In genomic region chr17:28071891-28072606, GRCh38 we compare ENCODE assay signal across 21 cellular contexts. TPM values are rescaled to one million over a fixed set of nuclear protein-coding genes. Genes with fewer than 3 reads are reported as not detected.
DNase-seq lines count a peak whose midpoint lies in the region; ATAC-seq, FAIRE-seq and TF ChIP-seq lines count a peak whose summit lies in the region.
"Had no signal": no experiment of that assay in that cellular context is flagged by ENCODE, and none has a peak within 500 bp of the region (broad histone marks: within the 10 kb centered on the region; RNA-seq: fewer than 3 reads in every experiment).

No MANE protein-coding gene starts in this region.

- peak overlapping the region in 2 of 4 donors; percentile 59 to 66 for H3K4me3 Mint-ChIP-seq in CD4-positive, CD25-positive, alpha-beta regulatory T cell
- H3K4me3 Mint-ChIP-seq in T-helper 17 cell (peak overlapping the region; percentile 19), progenitor cell of endocrine pancreas (ENCODE audit: low read depth) (no peak overlapping the region)
- H3K4me3 Mint-ChIP-seq: stimulated activated naive CD8-positive, alpha-beta T cell treated with anti-CD3 and anti-CD28 coated beads, Interleukin-15, Interleukin-2, amounts not matched to agents 100 ng/mL and 50 ng/mL, for 24 hours had no signal

- ATAC-seq in CD4-positive, CD25-positive, alpha-beta regulatory T cell (ENCODE audit: low read depth in 2 of 2): peak in 1 of 2 donors; percentile 60
- ATAC-seq in T-helper 17 cell: peak; percentile 85
- ATAC-seq in GM19467 (IDR thresholded peaks at IDR 0.05; ENCODE audit: unreplicated experiment): no peak

- H3K4me1 ChIP-seq in CD4-positive, CD25-positive, alpha-beta regulatory T cell (ENCODE audit: control insufficient read depth, insufficient read depth, low read length, poor library complexity, severe bottlenecking): peaks cover 20% of the 10 kb centered on the region
- H3K4me1 ChIP-seq: BE2C, vagina had no signal

- H3K36me3 ChIP-seq in CD4-positive, CD25-positive, alpha-beta regulatory T cell (ENCODE audit: control insufficient read depth, insufficient read depth, low read length): peaks cover 2% of the 10 kb centered on the region
- H3K36me3 ChIP-seq: BE2C, vagina had no signal

- H3K27me3 Mint-ChIP-seq in CD4-positive, CD25-positive, alpha-beta regulatory T cell: peaks cover 5% of the 10 kb centered on the region
- no peaks in the 10 kb centered on the region for H3K27me3 Mint-ChIP-seq in T-helper 17 cell
- no peaks in the 10 kb centered on the region for H3K27me3 Mint-ChIP-seq in progenitor cell of endocrine pancreas
- H3K27me3 Mint-ChIP-seq: stimulated activated naive CD8-positive, alpha-beta T cell treated with anti-CD3 and anti-CD28 coated beads, Interleukin-15, Interleukin-2, amounts not matched to agents 100 ng/mL and 50 ng/mL, for 24 hours had no signal

- peaks cover 27 to 68% (median 43%) of the 10 kb centered on the region in 4 donors for H3K4me1 Mint-ChIP-seq in CD4-positive, CD25-positive, alpha-beta regulatory T cell
- H3K4me1 Mint-ChIP-seq in T-helper 17 cell (peaks cover 23% of the 10 kb centered on the region), progenitor cell of endocrine pancreas (ENCODE audit: low read depth) (peaks cover 17% of the 10 kb centered on the region)

- H3K36me3 Mint-ChIP-seq in CD4-positive, CD25-positive, alpha-beta regulatory T cell: peaks cover 23% of the 10 kb centered on the region
- H3K36me3 Mint-ChIP-seq in T-helper 17 cell (ENCODE audit: low read depth) (peaks cover 2% of the 10 kb centered on the region), progenitor cell of endocrine pancreas (ENCODE audit: insufficient read depth) (peaks cover 30% of the 10 kb centered on the region)

- no peak overlapping the region for H3K27ac ChIP-seq in CD4-positive, CD25-positive, alpha-beta regulatory T cell (ENCODE audit: insufficient read depth, low read length, poor library complexity, severe bottlenecking)
- H3K27ac ChIP-seq: HL-60, parathyroid adenoma, SK-N-MC, vagina had no signal

- peak in 2 of 3 donors; percentile 27 to 57 for DNase-seq in CD4-positive, CD25-positive, alpha-beta regulatory T cell
- no peak for DNase-seq in GM12891 (ENCODE audit: insufficient read length, low spot score)
- DNase-seq in T-helper 17 cell: no peak
- DNase-seq in fibroblast of villous mesenchyme (ENCODE audit: low read depth): peak; percentile 44
- no peak for DNase-seq in stimulated activated CD4-positive, alpha-beta T cell treated with anti-CD3 and anti-CD28 coated beads, Interleukin-15, amount 100 ng/mL, for 24 hours
- DNase-seq in SKM-1 (lab: John Stamatoyannopoulos, UW; ENCODE audit: unreplicated experiment): no peak
- DNase-seq in progenitor cell of endocrine pancreas (ENCODE audit: low spot score, unreplicated experiment): no peak
- DNase-seq: activated CD4-positive, CD25-positive, alpha-beta regulatory T cell; activated T-cell treated with anti-CD3 and anti-CD28 coated beads for 4 hours; BE2C; DND-41; NCI-H146; NCI-H446 treated with DMSO at 0.1 percent for 48 hours; small intestine had no signal

- peaks cover 0 to 5% (median 0%) of the 10 kb centered on the region in 7 donors for H3K9me3 Mint-ChIP-seq in CD4-positive, CD25-positive, alpha-beta regulatory T cell
- H3K9me3 Mint-ChIP-seq in progenitor cell of endocrine pancreas (ENCODE audit: low read depth): peaks cover 15% of the 10 kb centered on the region

- no peak for TF ChIP-seq POLR2A in GM12891 (IDR thresholded peaks at IDR 0.05; ENCODE audit: low read depth, low read length)

- TF ChIP-seq CTCF in fibroblast of villous mesenchyme (IDR thresholded peaks at IDR 0.05; ENCODE audit: insufficient read depth, low read depth, low read length) (no peak), progenitor cell of endocrine pancreas (IDR thresholded peaks at IDR 0.05; ENCODE audit: unreplicated experiment) (no peak)

- peak overlapping the region; percentile 15 for H3K4me3 ChIP-seq in CD4-positive, CD25-positive, alpha-beta regulatory T cell (ENCODE audit: low read depth, low read length)
- H3K4me3 ChIP-seq in fibroblast of villous mesenchyme (ENCODE audit: low read depth, low read length): no peak overlapping the region
- H3K4me3 ChIP-seq: SK-N-MC, vagina had no signal

- no peaks in the 10 kb centered on the region for H3K27me3 ChIP-seq in CD4-positive, CD25-positive, alpha-beta regulatory T cell (ENCODE audit: control insufficient read depth, insufficient read depth, low read length)
- H3K27me3 ChIP-seq: BE2C, vagina had no signal

- FAIRE-seq in GM12891 (lab: Jason Lieb, UNC): peak; percentile 13
- FAIRE-seq: colon, small intestine had no signal

- H3K27ac Mint-ChIP-seq in CD4-positive, CD25-positive, alpha-beta regulatory T cell: peak overlapping the region; percentile 32 to 86 (median 77)
- H3K27ac Mint-ChIP-seq in T-helper 17 cell: peak overlapping the region; percentile 54
- no peak overlapping the region for H3K27ac Mint-ChIP-seq in progenitor cell of endocrine pancreas
- H3K27ac Mint-ChIP-seq: stimulated activated naive CD8-positive, alpha-beta T cell treated with anti-CD3 and anti-CD28 coated beads, Interleukin-15, Interleukin-2, amounts not matched to agents 100 ng/mL and 50 ng/mL, for 24 hours had no signal

- H3K9me3 ChIP-seq in CD4-positive, CD25-positive, alpha-beta regulatory T cell (ENCODE audit: control insufficient read depth in 2 of 2, low read length in 2 of 2): no peaks in the 10 kb centered on the region
- H3K9me3 ChIP-seq in T-helper 17 cell (ENCODE audit: control insufficient read depth, low read length, poor library complexity, severe bottlenecking): no peaks in the 10 kb centered on the region
- H3K9me3 ChIP-seq: BE2C, vagina had no signal

TF ChIP-seq in GM12891, 5 proteins besides CTCF, POLR2A, EP300 and RAD21:
- TF ChIP-seq PAX5 (IDR thresholded peaks at IDR 0.05; ENCODE audit: insufficient read depth, low read length, severe bottlenecking) (no peak), POLR2AphosphoS5 (IDR thresholded peaks at IDR 0.05; ENCODE audit: low read depth, low read length) (no peak), SPI1 (IDR thresholded peaks at IDR 0.05; ENCODE audit: low read depth, low read length) (no peak), TAF1 (IDR thresholded peaks at IDR 0.05; ENCODE audit: low read depth, low read length) (no peak), POU2F2 (IDR thresholded peaks at IDR 0.05; ENCODE audit: low read depth, low read length) (no peak)

RNA-seq across cellular contexts. Expression of gene NLK, which starts 29.6 kb away (rescaled TPM):
- total RNA-seq in CD4-positive, CD25-positive, alpha-beta regulatory T cell: 16.0 TPM
- 1 to 10 TPM; 1.7 to 2.3 (median 1.9) TPM for polyA plus RNA-seq in CD4-positive, CD25-positive, alpha-beta regulatory T cell
- polyA plus RNA-seq in GM12891 (2012; ENCODE audit: low read depth, missing spikeins): 8.0 TPM
- total RNA-seq in T-helper 17 cell: 10 to 100 TPM; 12.3 to 15.1 TPM
- total RNA-seq in fibroblast of villous mesenchyme: 17.7 and 33.7 TPM in 2 replicates
- total RNA-seq in progenitor cell of endocrine pancreas: 37.8 and 38.9 TPM in 2 replicates

Comparison
In these comparisons a context has a peak if more than half of its experiments do, and no peak if none do; other contexts are left out.
1. DNase-seq: peak in CD4-positive, CD25-positive, alpha-beta regulatory T cell (2 of 3) and fibroblast of villous mesenchyme (single experiment); none in GM12891 (single experiment), T-helper 17 cell (0 of 3), stimulated activated CD4-positive, alpha-beta T cell treated with anti-CD3 and anti-CD28 coated beads, Interleukin-15, amount 100 ng/mL, for 24 hours (single experiment), SKM-1 (single experiment) and progenitor cell of endocrine pancreas (single experiment).